In genomic region chr12:95942532-95943230, GRCh38 we compare ENCODE assay signal across 1 cellular context.
A peak's percentile ranks its signal among the peaks of the same experiment; 100 is the strongest.
TF ChIP-seq lines count a peak whose summit lies in the region.

Gene CCDC38, minus strand, starts transcription at chr12:95942614. Its CDS starts 6,105 bp downstream, at chr12:95936509.

TF ChIP-seq in GM12878, 131 proteins besides CTCF, POLR2A, EP300 and RAD21 (continued from another document and continues in another):
- TF ChIP-seq ZBTB11 (CRISPR knock-in tag; IDR thresholded peaks at IDR 0.05) (peak; percentile 78), RBBP5 (conservative IDR thresholded peaks at IDR 0.05) (no peak), E2F4 (IDR thresholded peaks at IDR 0.05; ENCODE audit: low read depth, low read length) (no peak), GABPA (IDR thresholded peaks at IDR 0.05; ENCODE audit: low read depth) (peak; percentile 88), NKRF (conservative IDR thresholded peaks at IDR 0.05) (no peak), RB1 (IDR thresholded peaks at IDR 0.05; ENCODE audit: borderline replicate concordance) (no peak), IKZF2 (IDR thresholded peaks at IDR 0.05) (peak; percentile 31 to 42; a peak in 1 of 4 replicates), ZNF687 (IDR thresholded peaks at IDR 0.05) (no peak), LARP7 (IDR thresholded peaks at IDR 0.05) (no peak), BCL3 (IDR thresholded peaks at IDR 0.05; ENCODE audit: borderline replicate concordance, insufficient read depth, low read depth, low read length, poor library complexity, severe bottlenecking) (no peak), JUND (IDR thresholded peaks at IDR 0.05; ENCODE audit: low read depth, low read length) (no peak), SKIL (IDR thresholded peaks at IDR 0.05; ENCODE audit: low read depth, poor library complexity, severe bottlenecking) (no peak), BCL11A (IDR thresholded peaks at IDR 0.05; ENCODE audit: low read depth, low read length) (no peak), CREM (IDR thresholded peaks at IDR 0.05; ENCODE audit: low read depth) (no peak), CHD4 (IDR thresholded peaks at IDR 0.05) (no peak), ZBED1 (IDR thresholded peaks at IDR 0.05; ENCODE audit: borderline replicate concordance) (no peak), NBN (IDR thresholded peaks at IDR 0.05) (peak; percentile 55; the same call in 1 of the 2 replicates), TCF7 (IDR thresholded peaks at IDR 0.05; ENCODE audit: borderline replicate concordance) (peak; percentile 92), HDAC2 (IDR thresholded peaks at IDR 0.05) (no peak), YBX1 (IDR thresholded peaks at IDR 0.05) (no peak), CBX5 (IDR thresholded peaks at IDR 0.05; ENCODE audit: low read depth) (no peak), EED (IDR thresholded peaks at IDR 0.05; ENCODE audit: low read depth) (no peak), TCF3 (IDR thresholded peaks at IDR 0.05; ENCODE audit: borderline replicate concordance, insufficient read depth, low read depth, low read length) (no peak), REST (IDR thresholded peaks at IDR 0.05; ENCODE audit: low read depth, low read length) (no peak), ATF3 (IDR thresholded peaks at IDR 0.05; ENCODE audit: borderline replicate concordance, extremely low read depth, low read depth, low read length) (peak; percentile 51; the same call in 1 of the 2 replicates), USF1 (IDR thresholded peaks at IDR 0.05; ENCODE audit: borderline replicate concordance, extremely low read length, insufficient read depth, low read depth, low read length) (peak; percentile 79), YY1 (IDR thresholded peaks at IDR 0.05; ENCODE audit: low read depth, low read length) (peak; percentile 70), WRNIP1 (IDR thresholded peaks at IDR 0.05; ENCODE audit: borderline replicate concordance, low read depth, low read length) (no peak), USF2 (IDR thresholded peaks at IDR 0.05; ENCODE audit: borderline replicate concordance, low read depth, low read length) (peak; percentile 68), IRF4 (IDR thresholded peaks at IDR 0.05; ENCODE audit: low read depth, low read length) (no peak), IRF5 (IDR thresholded peaks at IDR 0.05; ENCODE audit: borderline replicate concordance) (no peak), BHLHE40 (IDR thresholded peaks at IDR 0.05; ENCODE audit: borderline replicate concordance in 1 of 2, low read depth in 2 of 2, low read length in 1 of 2) (no peak), ASH2L (IDR thresholded peaks at IDR 0.05; ENCODE audit: borderline replicate concordance, low read depth) (no peak), HCFC1 (IDR thresholded peaks at IDR 0.05; ENCODE audit: low read length) (peak; percentile 32; the same call in 1 of the 2 replicates), MTA2 (IDR thresholded peaks at IDR 0.05; ENCODE audit: low read depth) (no peak), HDGF (IDR thresholded peaks at IDR 0.05) (0 out of 2 replicates have a peak, but pooled peaks have one; percentile 20), MTA3 (IDR thresholded peaks at IDR 0.05; ENCODE audit: borderline replicate concordance, low read length) (no peak)
